ENCODE assay signal across 8 cellular contexts in genomic region chr10:102641880-102642552, GRCh38. TPM values are rescaled to one million over a fixed set of nuclear protein-coding genes. Genes with fewer than 3 reads are reported as not detected.
DNase-seq lines count a peak whose midpoint lies in the region; ATAC-seq, FAIRE-seq and TF ChIP-seq lines count a peak whose summit lies in the region.

No MANE protein-coding gene starts in this region.

- POLR2A ChIA-PET in A549 (lab: Yijun Ruan, JAX) = interaction anchor here (0.5 to 2.4 kb wide), 14 partner anchors 11 to 501 kb away, joined by 3 to 13 read pairs (median 4); partner anchors contain the start of genes ACTR1A, ARL3 and SFXN2

- peak; percentile 21 for TF ChIP-seq POLR2A in A549 (IDR thresholded peaks at IDR 0.05; ENCODE audit: low read length)
- TF ChIP-seq POLR2A in breast epithelium (IDR thresholded peaks at IDR 0.05) = peak; percentile 67

- ATAC-seq in A549 (peak; percentile 31 to 79), GM18867 (IDR thresholded peaks at IDR 0.05; ENCODE audit: unreplicated experiment) (peak; percentile 61), HG03097 (IDR thresholded peaks at IDR 0.05; ENCODE audit: low FRiP score, unreplicated experiment) (peak; percentile 41)

- H3K9me3 ChIP-seq in A549 = no peaks in the 10 kb centered on the region
- no peaks in the 10 kb centered on the region for H3K9me3 ChIP-seq in breast epithelium
- H3K9me3 ChIP-seq in iPS-18c (ENCODE audit: control insufficient read depth, insufficient read depth, low read length) = no peaks in the 10 kb centered on the region
- no peaks in the 10 kb centered on the region for H3K9me3 ChIP-seq in skeletal muscle satellite cell (replicated peaks; ENCODE audit: low read length)

- peak overlapping the region; percentile 92 for H3K9ac ChIP-seq in skeletal muscle satellite cell (ENCODE audit: low read depth, low read length)

- intact Hi-C loops in breast epithelium (cut with DNase I; ENCODE audit: low total_unique reads) = no loop called here

- WGBS in A549 (ENCODE audit: missing lambda C conversion rate) = 3% methylated on average over 17 of the region's 49 CpGs

- H3K4me2 ChIP-seq in A549 = peak overlapping the region; percentile 99
- peak overlapping the region; percentile 93 for H3K4me2 ChIP-seq in skeletal muscle satellite cell (ENCODE audit: low read length)

- TF ChIP-seq CTCF in A549 (IDR thresholded peaks at IDR 0.05) = no peak
- TF ChIP-seq CTCF in VCaP (conservative IDR thresholded peaks at IDR 0.05) = no peak
- peak in 1 of 3 donors; percentile 7 for TF ChIP-seq CTCF in breast epithelium (IDR thresholded peaks at IDR 0.05)

- H3K27ac ChIP-seq in A549 (peak overlapping the region; percentile 98), VCaP (peak overlapping the region; percentile 97), breast epithelium (peak overlapping the region; percentile 99 to 100)

- no peaks in the 10 kb centered on the region for H3K27me3 ChIP-seq in breast epithelium
- H3K27me3 ChIP-seq in skeletal muscle satellite cell (ENCODE audit: control insufficient read depth, insufficient read depth, low read length) = no peaks in the 10 kb centered on the region

- DNase-seq in A549 (ENCODE audit: low read depth in 1 of 2, low spot score in 1 of 2) (peak; percentile 94 to 97), NCI-H2196 (lab: John Stamatoyannopoulos, UW; ENCODE audit: unreplicated experiment) (peak; percentile 84), breast epithelium (ENCODE audit: low spot score in 2 of 2) (peak; percentile 98 to 99)

- peak; percentile 36 for FAIRE-seq in A549 (lab: Jason Lieb, UNC)

- H3K36me3 ChIP-seq in breast epithelium (no peaks in the 10 kb centered on the region), skeletal muscle satellite cell (ENCODE audit: insufficient read depth, low read length) (peaks cover 4% of the 10 kb centered on the region)

- TF ChIP-seq RAD21 in A549 (conservative IDR thresholded peaks at IDR 0.05 in 1 of 2, IDR thresholded peaks at IDR 0.05 in 1 of 2) = no peak

- peaks cover 7% of the 10 kb centered on the region for H3K4me1 ChIP-seq in A549
- H3K4me1 ChIP-seq in breast epithelium = peaks cover 0 to 9% of the 10 kb centered on the region in 2 donors
- peaks cover 10% of the 10 kb centered on the region for H3K4me1 ChIP-seq in skeletal muscle satellite cell (ENCODE audit: control insufficient read depth, insufficient read depth, low read length)

- TF ChIP-seq EP300 in A549 (IDR thresholded peaks at IDR 0.05) = no peak

- CTCF ChIA-PET in A549 (lab: Yijun Ruan, JAX) = interaction anchor here (1.2 to 1.5 kb wide), 2 partner anchors 10 to 72 kb away, joined by 3 to 4 read pairs; partner anchors contain the start of gene ARL3

- peak overlapping the region; percentile 94 for H3K4me3 ChIP-seq in A549
- H3K4me3 ChIP-seq in breast epithelium = peak overlapping the region; percentile 85 to 96 (median 92)
- peak overlapping the region; percentile 89 for H3K4me3 ChIP-seq in iPS-18c (ENCODE audit: insufficient read depth, low read depth, low read length)
- peak overlapping the region; percentile 88 for H3K4me3 ChIP-seq in skeletal muscle satellite cell (ENCODE audit: low read length)

TF ChIP-seq in A549, 52 proteins besides CTCF, POLR2A, EP300 and RAD21:
- TF ChIP-seq BHLHE40 (IDR thresholded peaks at IDR 0.05; ENCODE audit: low read depth, low read length) = peak; percentile 71; the same call in 1 of the 2 replicates
- TF ChIP-seq JUN (IDR thresholded peaks at IDR 0.05) = peak in 1 of 2 experiments; percentile 91; a peak in 3 of 5 replicates
- TF ChIP-seq TP53 (CRISPR knock-in tag; IDR thresholded peaks at IDR 0.05) = no peak
- peak; percentile 86 for TF ChIP-seq USF2 (IDR thresholded peaks at IDR 0.05)
- 0 out of 2 replicates have a peak, but pooled peaks have one; percentile 3 for TF ChIP-seq GATA3 (IDR thresholded peaks at IDR 0.05; ENCODE audit: borderline replicate concordance)
- TF ChIP-seq SMC3 (IDR thresholded peaks at IDR 0.05) = no peak
- TF ChIP-seq PHF8 (IDR thresholded peaks at IDR 0.05; ENCODE audit: borderline replicate concordance, low read depth) = peak; percentile 60; the same call in 1 of the 2 replicates
- TF ChIP-seq CEBPB (IDR thresholded peaks at IDR 0.05) = no peak
- peak; percentile 22; the same call in 1 of the 2 replicates for TF ChIP-seq MAX (IDR thresholded peaks at IDR 0.05)
- TF ChIP-seq BCL3 (IDR thresholded peaks at IDR 0.05) = peak; percentile 16; the same call in 1 of the 3 replicates
- no peak for TF ChIP-seq TFCP2L1 (CRISPR knock-in tag; IDR thresholded peaks at IDR 0.05)
- no peak for TF ChIP-seq HOXA7 (CRISPR knock-in tag; IDR thresholded peaks at IDR 0.05)
- no peak for TF ChIP-seq HEYL (CRISPR knock-in tag; IDR thresholded peaks at IDR 0.05)

RNA-seq across cellular contexts. Expression of gene TRIM8, which starts 2.3 kb away (rescaled TPM):
- 26.6 and 32.5 TPM in 2 replicates for polyA plus RNA-seq in A549 (2011; rRNA removed)
- polyA plus RNA-seq in A549 (2012; cell fraction: cytosol; rRNA removed) = 40.1 and 46.5 TPM in 2 replicates
- polyA plus RNA-seq in A549 (2012; cell fraction: nucleus; rRNA removed) = 35.8 and 42.5 TPM in 2 replicates
- 21.1 to 22.8 TPM (median 21.2 TPM) in 3 replicates for polyA plus RNA-seq in A549 (2017; fragmentation: RNase III; extraction: RNeasy Plus Mini Kit Qiagen cat#74134 plus additional on column Dnase treatment)
- polyA minus RNA-seq in A549 (2011; rRNA and poly(A)+ RNA removed) = 15.5 and 25.4 TPM in 2 replicates
- total RNA-seq in breast epithelium = 100 to 1,000 TPM in 1 of 3 donors, 10 to 100 TPM in 2; 74.6 to 128 (median 88.8) TPM
- 62.9 and 69.2 TPM in 2 replicates for total RNA-seq in skeletal muscle satellite cell (2012; rRNA removed)

Comparison
In these comparisons a context has a peak if more than half of its experiments do, and no peak if none do; other contexts are left out.
1. Peak in every context shown above with its lines: DNase-seq, ATAC-seq, H3K4me3 ChIP-seq and H3K27ac ChIP-seq.